ENCODE assay signal across 2 cellular contexts in genomic region chr5:115751176-115751575, GRCh38.
TF ChIP-seq lines count a peak whose summit lies in the region.

No MANE protein-coding gene starts in this region.

TF ChIP-seq in HCT116, 20 proteins besides CTCF, POLR2A, EP300 and RAD21 (continued from another document):
- TF ChIP-seq, protein P1, sequence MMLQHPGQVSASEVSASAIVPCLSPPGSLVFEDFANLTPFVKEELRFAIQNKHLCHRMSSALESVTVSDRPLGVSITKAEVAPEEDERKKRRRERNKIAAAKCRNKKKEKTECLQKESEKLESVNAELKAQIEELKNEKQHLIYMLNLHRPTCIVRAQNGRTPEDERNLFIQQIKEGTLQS (IDR thresholded peaks at IDR 0.05), result no peak
- TF ChIP-seq SP1 (IDR thresholded peaks at IDR 0.05; ENCODE audit: low read depth), result no peak
- no peak for TF ChIP-seq YY1 (IDR thresholded peaks at IDR 0.05; ENCODE audit: extremely low read depth, insufficient replicate concordance, low read depth, low read length)
- TF ChIP-seq ELF1 (IDR thresholded peaks at IDR 0.05; ENCODE audit: borderline replicate concordance, low read depth), result no peak
- TF ChIP-seq TCF7L2 (IDR thresholded peaks at IDR 0.05; ENCODE audit: borderline replicate concordance, extremely low read depth, insufficient read depth, insufficient read length), result no peak
- no peak for TF ChIP-seq CEBPB (IDR thresholded peaks at IDR 0.05; ENCODE audit: low read depth)
- TF ChIP-seq FOSL1 (IDR thresholded peaks at IDR 0.05; ENCODE audit: low read depth), result no peak
- TF ChIP-seq, protein P2, sequence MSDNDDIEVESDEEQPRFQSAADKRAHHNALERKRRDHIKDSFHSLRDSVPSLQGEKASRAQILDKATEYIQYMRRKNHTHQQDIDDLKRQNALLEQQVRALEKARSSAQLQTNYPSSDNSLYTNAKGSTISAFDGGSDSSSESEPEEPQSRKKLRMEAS (IDR thresholded peaks at IDR 0.05), result no peak
- no peak for TF ChIP-seq EGR1 (IDR thresholded peaks at IDR 0.05; ENCODE audit: low read depth)
- TF ChIP-seq SIN3A (IDR thresholded peaks at IDR 0.05; ENCODE audit: low read depth), result no peak
- no peak for TF ChIP-seq EZH2 (IDR thresholded peaks at IDR 0.05)

TF ChIP-seq in H1, 55 proteins besides CTCF, POLR2A, EP300 and RAD21 (continued from another document):
- TF ChIP-seq, protein P1 (IDR thresholded peaks at IDR 0.05; ENCODE audit: insufficient read depth, low read depth, low read length), result no peak
- TF ChIP-seq SP1 (IDR thresholded peaks at IDR 0.05; ENCODE audit: low read depth, low read length), result no peak
- TF ChIP-seq JUND (IDR thresholded peaks at IDR 0.05; ENCODE audit: low read length), result no peak
